ENCODE assay signal across 10 cellular contexts in genomic region chr7:69677054-69677847, GRCh38.
A peak's percentile ranks its signal among the peaks of the same experiment; 100 is the strongest.
DNase-seq lines count a peak whose midpoint lies in the region; ATAC-seq and TF ChIP-seq lines count a peak whose summit lies in the region.
"Had no signal": no experiment of that assay in that cellular context is flagged by ENCODE, and none has a peak within 500 bp of the region (broad histone marks: within the 10 kb centered on the region; RNA-seq: fewer than 3 reads in every experiment).

No MANE protein-coding gene starts in this region.

- TF ChIP-seq POLR2A in breast epithelium (IDR thresholded peaks at IDR 0.05) (no peak), tibial nerve (IDR thresholded peaks at IDR 0.05) (no peak)

- no TSS peak for BruUV-seq in MCF 10A (replicated peaks; lab: Mats Ljungman, UMichigan)

- no peak overlapping the region for H3K27ac Mint-ChIP-seq in MCF 10A (ENCODE audit: low read depth, unreplicated experiment)
- H3K27ac Mint-ChIP-seq: WTC11 had no signal

- H3K9me3 ChIP-seq in breast epithelium (no peaks in the 10 kb centered on the region), tibial nerve (no peaks in the 10 kb centered on the region)

- H3K4me1 Mint-ChIP-seq in MCF 10A (ENCODE audit: insufficient read depth, unreplicated experiment): no peaks in the 10 kb centered on the region

- peaks cover 42% of the 10 kb centered on the region for H3K9me3 Mint-ChIP-seq in MCF 10A (ENCODE audit: unreplicated experiment)
- H3K9me3 Mint-ChIP-seq: WTC11 had no signal

- intact Hi-C loops in breast epithelium (cut with DNase I; ENCODE audit: low total_unique reads) (no loop called here), MCF 10A (cut with micrococcal nuclease) (no loop called here)

- peaks cover 0 to 8% of the 10 kb centered on the region in 2 donors for H3K4me1 ChIP-seq in breast epithelium
- peaks cover 0 to 46% (median 6%) of the 10 kb centered on the region in 4 donors for H3K4me1 ChIP-seq in tibial nerve

- H3K27me3 Mint-ChIP-seq in MCF 10A (ENCODE audit: insufficient read depth, unreplicated experiment): no peaks in the 10 kb centered on the region

- TF ChIP-seq EP300 in tibial nerve (IDR thresholded peaks at IDR 0.05): no peak

- TF ChIP-seq CTCF in breast epithelium (IDR thresholded peaks at IDR 0.05) (no peak), MCF 10A (IDR thresholded peaks at IDR 0.05; ENCODE audit: unreplicated experiment) (no peak), tibial nerve (IDR thresholded peaks at IDR 0.05) (peak; percentile 7 to 30 (median 16))

- peaks cover 6% of the 10 kb centered on the region for H3K36me3 Mint-ChIP-seq in MCF 10A (ENCODE audit: insufficient read depth, unreplicated experiment)
- H3K36me3 Mint-ChIP-seq: WTC11 had no signal

- H3K4me3 ChIP-seq in breast epithelium (no peak overlapping the region), tibial nerve (no peak overlapping the region)

- H3K36me3 ChIP-seq in breast epithelium (no peaks in the 10 kb centered on the region), tibial nerve (no peaks in the 10 kb centered on the region)

- DNase-seq in breast epithelium (ENCODE audit: low spot score in 2 of 2) (no peak), MCF 10A (ENCODE audit: unreplicated experiment) (no peak), NCI-H2171 treated with DMSO at 0.1 percent for 48 hours (lab: John Stamatoyannopoulos, UW) (peak; percentile 83), fibroblast of peridontal ligament (ENCODE audit: extremely low read depth) (peak; percentile 49), tibial nerve (ENCODE audit: low spot score in 2 of 2) (no peak), GDM1 (lab: John Stamatoyannopoulos, UW) (no peak), superior temporal gyrus (ENCODE audit: extremely low spot score) (no peak)
- DNase-seq: foreskin melanocyte had no signal

- CTCF ChIA-PET in MCF 10A (lab: Yijun Ruan, JAX): interaction anchor here (0.5 to 0.7 kb wide), 2 partner anchors 14 to 18 kb away, joined by 3 to 4 read pairs; no protein-coding TSS in a partner anchor

- H3K27me3 ChIP-seq in breast epithelium (no peaks in the 10 kb centered on the region), tibial nerve (no peaks in the 10 kb centered on the region)

- peak overlapping the region; percentile 60 to 69 for H3K27ac ChIP-seq in breast epithelium
- peak overlapping the region in 2 of 4 donors; percentile 45 to 56 for H3K27ac ChIP-seq in tibial nerve

- H3K4me3 Mint-ChIP-seq in MCF 10A (ENCODE audit: unreplicated experiment): no peak overlapping the region
- H3K4me3 Mint-ChIP-seq: WTC11 had no signal

- POLR2A ChIA-PET in MCF 10A (lab: Yijun Ruan, JAX): no interaction called here

- no peak for ATAC-seq in HG03469 (IDR thresholded peaks at IDR 0.05; ENCODE audit: unreplicated experiment)
- ATAC-seq: WTC11 had no signal

- WGBS in tibial nerve, 2 donors: 34 to 46% methylated on average over 4 of the region's 4 CpGs

Comparison
In these comparisons a context has a peak if more than half of its experiments do, and no peak if none do; other contexts are left out.
1. DNase-seq: peak in NCI-H2171 treated with DMSO at 0.1 percent for 48 hours (single experiment) and fibroblast of peridontal ligament (single experiment); none in breast epithelium (0 of 2), MCF 10A (single experiment), tibial nerve (0 of 2), GDM1 (single experiment) and superior temporal gyrus (single experiment).
2. CTCF ChIP-seq: peak in tibial nerve (5 of 5); none in breast epithelium (0 of 3) and MCF 10A (single experiment).